In genomic region chr5:180868960-180869359, GRCh38 we compare ENCODE assay signal across 9 cellular contexts. TPM values are rescaled to one million over a fixed set of nuclear protein-coding genes. Genes with fewer than 3 reads are reported as not detected.
DNase-seq lines count a peak whose midpoint lies in the region; ATAC-seq and TF ChIP-seq lines count a peak whose summit lies in the region.
"Had no signal": no experiment of that assay in that cellular context is flagged by ENCODE, and none has a peak within 500 bp of the region (broad histone marks: within the 10 kb centered on the region; RNA-seq: fewer than 3 reads in every experiment).

No MANE protein-coding gene starts in this region.

- H3K27me3 ChIP-seq in DND-41 (ENCODE audit: insufficient read depth, low read length, poor library complexity) = peaks cover 10% of the 10 kb centered on the region

- H4K20me1 ChIP-seq in DND-41 (ENCODE audit: insufficient read depth, low read length) = no peaks in the 10 kb centered on the region
- H4K20me1 ChIP-seq in OCI-LY7 (ENCODE audit: insufficient read depth, low read length) = no peaks in the 10 kb centered on the region

- H3K27ac ChIP-seq in DND-41 (ENCODE audit: low read length) = no peak overlapping the region
- no peak overlapping the region for H3K27ac ChIP-seq in OCI-LY7 (ENCODE audit: low read depth, low read length, poor library complexity, severe bottlenecking)

- no peaks in the 10 kb centered on the region for H3K9me3 ChIP-seq in DND-41 (ENCODE audit: insufficient read depth, low read length, severe bottlenecking)
- no peaks in the 10 kb centered on the region for H3K9me3 ChIP-seq in OCI-LY7 (ENCODE audit: low read length)

- H3K9me2 ChIP-seq in OCI-LY7 (ENCODE audit: insufficient read depth, low read length) = no peaks in the 10 kb centered on the region

- peaks cover 2 to 9% (median 5%) of the 10 kb centered on the region in 3 donors for H3K4me1 Mint-ChIP-seq in naive B cell

- intact Hi-C loops in OCI-LY7 (cut with micrococcal nuclease; ENCODE audit: unreplicated experiment) = loop anchor here (1.0 to 2.0 kb wide), 3 partner anchors 85 to 290 kb away; no protein-coding TSS in a partner anchor

- TF ChIP-seq CTCF in DND-41 (IDR thresholded peaks at IDR 0.05; ENCODE audit: borderline replicate concordance, extremely low read depth, low read length, poor library complexity, severe bottlenecking) (peak; percentile 93), OCI-LY7 (conservative IDR thresholded peaks at IDR 0.05; ENCODE audit: low read length) (peak; percentile 97), epithelial cell of proximal tubule (conservative IDR thresholded peaks at IDR 0.05; ENCODE audit: low read depth, low read length) (peak; percentile 94)

- BruUV-seq in OCI-LY7 (replicated peaks; lab: Mats Ljungman, UMichigan) = no TSS peak

- H3K9ac ChIP-seq in DND-41 (ENCODE audit: low read depth, low read length) = no peak overlapping the region

- H3K27ac Mint-ChIP-seq in naive B cell = no peak overlapping the region
- H3K27ac Mint-ChIP-seq: dendritic cell treated with granulocyte-macrophage colony-stimulating factor and Interleukin-4, amounts not matched to agents 40 ng/mL and 50 ng/mL, for 4 days had no signal

- CTCF ChIA-PET in OCI-LY7 (lab: Charles Lee; ENCODE audit: unreplicated experiment) = interaction anchor here (0.6 to 1.0 kb wide), 2 partner anchors 74 to 186 kb away, joined by 3 to 4 read pairs; no protein-coding TSS in a partner anchor

- no peak overlapping the region for H3K4me2 ChIP-seq in DND-41 (ENCODE audit: insufficient read depth, low read length)
- H3K4me2 ChIP-seq in OCI-LY7 (ENCODE audit: low read length) = no peak overlapping the region

- DNase-seq in DND-41 (peak; percentile 79), OCI-LY7 (ENCODE audit: low spot score) (peak; percentile 78), activated T-cell treated with anti-CD3 and anti-CD28 coated beads for 1 hour (ENCODE audit: low read depth) (peak; percentile 61), epithelial cell of proximal tubule (ENCODE audit: low read depth) (peak; percentile 22), naive B cell (peak; percentile 35)
- peak; percentile 82 for DNase-seq in stimulated activated naive CD8-positive, alpha-beta T cell treated with anti-CD3 and anti-CD28 coated beads, Interleukin-15, Interleukin-2, amounts not matched to agents 100 U/mL and 50 U/mL, for 24 hours

- no peak for TF ChIP-seq POLR2A in GM18505 (IDR thresholded peaks at IDR 0.05; ENCODE audit: borderline replicate concordance, extremely low read depth, insufficient read depth, insufficient read length)

- no peaks in the 10 kb centered on the region for H3K9me3 Mint-ChIP-seq in naive B cell
- H3K9me3 Mint-ChIP-seq: dendritic cell treated with granulocyte-macrophage colony-stimulating factor and Interleukin-4, amounts not matched to agents 40 ng/mL and 50 ng/mL, for 4 days had no signal

- H3K36me3 Mint-ChIP-seq in naive B cell = no peaks in the 10 kb centered on the region

- H3K79me2 ChIP-seq in DND-41 (ENCODE audit: insufficient read depth, low read length) (no peaks in the 10 kb centered on the region), OCI-LY7 (ENCODE audit: insufficient read depth, low read depth, low read length) (no peaks in the 10 kb centered on the region)

- H3K4me3 Mint-ChIP-seq in naive B cell = no peak overlapping the region
- H3K4me3 Mint-ChIP-seq: dendritic cell treated with granulocyte-macrophage colony-stimulating factor and Interleukin-4, amounts not matched to agents 40 ng/mL and 50 ng/mL, for 4 days had no signal

- H3K4me1 ChIP-seq in DND-41 (ENCODE audit: insufficient read depth, low read length) (no peaks in the 10 kb centered on the region), OCI-LY7 (ENCODE audit: insufficient read depth, low read length, poor library complexity, severe bottlenecking) (peaks cover 15% of the 10 kb centered on the region)

- no peaks in the 10 kb centered on the region for H3K36me3 ChIP-seq in DND-41 (ENCODE audit: insufficient read depth, low read length)
- no peaks in the 10 kb centered on the region for H3K36me3 ChIP-seq in OCI-LY7 (ENCODE audit: insufficient read depth, low read length)

- POLR2A ChIA-PET in OCI-LY7 (lab: Charles Lee) = interaction anchor here (0.5 to 1.5 kb wide), 3 partner anchors 83 to 302 kb away, joined by 3 read pairs; no protein-coding TSS in a partner anchor

- no peak for TF ChIP-seq EP300 in Ishikawa (IDR thresholded peaks at IDR 0.05; ENCODE audit: borderline replicate concordance)

- H2AFZ ChIP-seq in DND-41 (ENCODE audit: low read depth, low read length) (no peak overlapping the region), OCI-LY7 (ENCODE audit: low read length) (peak overlapping the region; percentile 47; the same call in 1 of the 2 replicates)

- TF ChIP-seq RAD21 in Ishikawa (IDR thresholded peaks at IDR 0.05; ENCODE audit: low read depth) = peak; percentile 92

- H3K4me3 ChIP-seq in DND-41 (ENCODE audit: low read depth in 1 of 2, low read length in 2 of 2) (no peak overlapping the region), OCI-LY7 (ENCODE audit: low read depth, low read length, poor library complexity, severe bottlenecking) (no peak overlapping the region), epithelial cell of proximal tubule (ENCODE audit: low read depth, low read length) (no peak overlapping the region)

- ATAC-seq in DND-41 (ENCODE audit: insufficient read depth, low read depth) (peak; percentile 86), naive B cell (ENCODE audit: low read depth in 2 of 2) (peak; percentile 38 to 39), GM18505 (IDR thresholded peaks at IDR 0.05; ENCODE audit: unreplicated experiment) (no peak)
- ATAC-seq in stimulated activated naive CD8-positive, alpha-beta T cell treated with anti-CD3 and anti-CD28 coated beads, Interleukin-15, Interleukin-2, amounts not matched to agents 100 U/mL and 50 U/mL, for 24 hours = peak; percentile 56

- H3K27me3 Mint-ChIP-seq in naive B cell = peaks cover 8 to 26% (median 15%) of the 10 kb centered on the region in 3 donors

TF ChIP-seq in Ishikawa, 13 proteins besides CTCF, POLR2A, EP300 and RAD21:
- TF ChIP-seq TEAD4 (IDR thresholded peaks at IDR 0.05) (no peak), CEBPB (IDR thresholded peaks at IDR 0.05) (no peak), EGR1 (IDR thresholded peaks at IDR 0.05) (no peak), TCF12 (IDR thresholded peaks at IDR 0.05; ENCODE audit: low read depth) (no peak), NFIC (IDR thresholded peaks at IDR 0.05) (no peak), TAF1 (IDR thresholded peaks at IDR 0.05; ENCODE audit: low read depth) (no peak), YY1 (IDR thresholded peaks at IDR 0.05; ENCODE audit: low read depth) (no peak), ZBTB7A (IDR thresholded peaks at IDR 0.05; ENCODE audit: low read depth) (no peak), FOXM1 (IDR thresholded peaks at IDR 0.05; ENCODE audit: borderline replicate concordance, low read depth) (no peak), REST (IDR thresholded peaks at IDR 0.05; ENCODE audit: low read depth) (no peak), CREB1 (IDR thresholded peaks at IDR 0.05; ENCODE audit: low read depth) (no peak)
- TF ChIP-seq, protein P1, sequence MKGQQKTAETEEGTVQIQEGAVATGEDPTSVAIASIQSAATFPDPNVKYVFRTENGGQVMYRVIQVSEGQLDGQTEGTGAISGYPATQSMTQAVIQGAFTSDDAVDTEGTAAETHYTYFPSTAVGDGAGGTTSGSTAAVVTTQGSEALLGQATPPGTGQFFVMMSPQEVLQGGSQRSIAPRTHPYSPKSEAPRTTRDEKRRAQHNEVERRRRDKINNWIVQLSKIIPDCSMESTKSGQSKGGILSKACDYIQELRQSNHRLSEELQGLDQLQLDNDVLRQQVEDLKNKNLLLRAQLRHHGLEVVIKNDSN (IDR thresholded peaks at IDR 0.05) = no peak
- TF ChIP-seq, protein P2, sequence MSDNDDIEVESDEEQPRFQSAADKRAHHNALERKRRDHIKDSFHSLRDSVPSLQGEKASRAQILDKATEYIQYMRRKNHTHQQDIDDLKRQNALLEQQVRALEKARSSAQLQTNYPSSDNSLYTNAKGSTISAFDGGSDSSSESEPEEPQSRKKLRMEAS (IDR thresholded peaks at IDR 0.05) = no peak

RNA-seq across cellular contexts. Expression of gene ZFP62, which starts 7.9 kb away (rescaled TPM):
- total RNA-seq in OCI-LY7 (2014; rRNA removed; shearing (Covaris generic)) = 58.4 and 59.0 TPM in 2 replicates
- total RNA-seq in OCI-LY7 (2022) = 69.2 and 79.1 TPM in 2 replicates
- total RNA-seq in epithelial cell of proximal tubule = 10.4 and 12.4 TPM in 2 replicates
- 10 to 100 TPM; 12.1 to 26.5 (median 22.5) TPM for polyA plus RNA-seq in naive B cell (ENCODE audit: low read depth in 6 of 6)

RNA-seq across cellular contexts. Expression of gene BTNL8, which starts 30.0 kb away (rescaled TPM):
- not detected in 2 replicates for total RNA-seq in OCI-LY7 (2014; rRNA removed; shearing (Covaris generic))
- not detected in 2 replicates for total RNA-seq in OCI-LY7 (2022)
- total RNA-seq in epithelial cell of proximal tubule = not detected in 2 replicates
- polyA plus RNA-seq in naive B cell (ENCODE audit: low read depth in 6 of 6) = not detected

Comparison
In these comparisons a context has a peak if more than half of its experiments do, and no peak if none do; other contexts are left out.
1. DNase-seq: peak in every context shown above with its lines; median percentile 82 in stimulated activated naive CD8-positive, alpha-beta T cell treated with anti-CD3 and anti-CD28 coated beads, Interleukin-15, Interleukin-2, amounts not matched to agents 100 U/mL and 50 U/mL, for 24 hours; 79 in DND-41; 78 in OCI-LY7; 61 in activated T-cell treated with anti-CD3 and anti-CD28 coated beads for 1 hour; 35 in naive B cell; 22 in epithelial cell of proximal tubule.